ENCODE assay signal across 15 cellular contexts in the genomic region with DNA sequence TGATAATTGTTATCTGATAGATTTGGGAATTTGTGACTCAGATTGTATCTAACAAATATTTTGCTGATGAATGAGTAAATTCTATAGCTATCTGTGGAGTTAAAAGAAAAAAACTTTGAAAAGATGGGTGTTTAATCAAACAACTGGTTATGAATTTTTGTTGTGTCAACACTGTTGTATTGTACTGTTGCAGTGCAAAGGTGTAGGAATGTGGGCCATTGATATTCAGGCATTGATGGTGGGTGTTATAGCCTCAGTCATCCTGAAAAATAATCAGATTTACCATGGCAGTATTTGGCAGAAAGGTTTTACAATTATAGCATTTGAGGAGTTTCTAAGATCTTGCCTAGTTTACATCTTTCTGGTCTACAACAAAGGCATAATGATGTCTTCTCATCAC.
"Had no signal": no experiment of that assay in that cellular context is flagged by ENCODE, and none has a peak within 500 bp of the region (broad histone marks: within the 10 kb centered on the region; RNA-seq: fewer than 3 reads in every experiment).

No MANE protein-coding gene starts in this region.

- H3K9me3 ChIP-seq: ascending aorta, breast epithelium, esophagus squamous epithelium, sigmoid colon, tibial artery had no signal

- H3K4me3 ChIP-seq: ascending aorta, breast epithelium, esophagus squamous epithelium, sigmoid colon, tibial artery had no signal

- H3K27ac ChIP-seq: ascending aorta, tibial artery had no signal

- ATAC-seq: activated naive CD8-positive, alpha-beta T cell treated with anti-CD3 and anti-CD28 coated beads, Interleukin-2, amount 50 U/mL, for 24 hours; left ventricle myocardium superior; T-cell had no signal

- DNase-seq: activated CD4-positive, CD25-positive, alpha-beta regulatory T cell treated with anti-CD3 and anti-CD28 coated beads, Interleukin-2, amount 50 U/mL, for 72 hours; activated naive CD8-positive, alpha-beta T cell treated with anti-CD3 and anti-CD28 coated beads, Interleukin-2, amount 50 U/mL, for 24 hours; cerebellar nuclear complex; effector CD8-positive, alpha-beta T cell; esophagus squamous epithelium; foreskin fibroblast; left ventricle myocardium superior; occipital lobe; sigmoid colon; stimulated activated CD4-positive, alpha-beta T cell treated with anti-CD3 and anti-CD28 coated beads, Interleukin-1b, Interleukin-23, amount 100 ng/mL, for 48 hours; T-cell; T1000; tibial artery had no signal

- H3K27me3 ChIP-seq: ascending aorta, breast epithelium, sigmoid colon, tibial artery had no signal

- H3K36me3 ChIP-seq: breast epithelium, esophagus squamous epithelium, sigmoid colon, tibial artery had no signal

- H3K4me1 ChIP-seq: breast epithelium had no signal
